In genomic region chr1:153959454-153959853, GRCh38 we compare ENCODE assay signal across 9 cellular contexts. TPM values are rescaled to one million over a fixed set of nuclear protein-coding genes. Genes with fewer than 3 reads are reported as not detected.
DNase-seq lines count a peak whose midpoint lies in the region; ATAC-seq and TF ChIP-seq lines count a peak whose summit lies in the region.
"Had no signal": no experiment of that assay in that cellular context is flagged by ENCODE, and none has a peak within 500 bp of the region (broad histone marks: within the 10 kb centered on the region; RNA-seq: fewer than 3 reads in every experiment).

No MANE protein-coding gene starts in this region.

- peaks cover 33% of the 10 kb centered on the region for H3K36me3 ChIP-seq in HUES48 (ENCODE audit: control insufficient read depth, insufficient read depth, low read length)

- H3K4me1 ChIP-seq in HUES48 (ENCODE audit: control insufficient read depth, insufficient read depth, low read length) = peaks cover 28% of the 10 kb centered on the region

- peaks cover 50% of the 10 kb centered on the region for H3K4me1 Mint-ChIP-seq in WTC11
- peaks cover 65% of the 10 kb centered on the region for H3K4me1 Mint-ChIP-seq in stimulated activated memory B cell treated with anti-CD40 and anti-IgM and Interleukin-4, amounts not matched to agents 10 μg/mL and 1 μg/mL and 100 μg/mL, for 72 hours

- H3K36me3 Mint-ChIP-seq in WTC11 = peaks cover 28% of the 10 kb centered on the region
- peaks cover 38% of the 10 kb centered on the region for H3K36me3 Mint-ChIP-seq in stimulated activated memory B cell treated with anti-CD40 and anti-IgM and Interleukin-4, amounts not matched to agents 10 μg/mL and 1 μg/mL and 100 μg/mL, for 72 hours

- peak overlapping the region; percentile 88 for H3K27ac Mint-ChIP-seq in WTC11
- peak overlapping the region; percentile 94 for H3K27ac Mint-ChIP-seq in stimulated activated memory B cell treated with anti-CD40 and anti-IgM and Interleukin-4, amounts not matched to agents 10 μg/mL and 1 μg/mL and 100 μg/mL, for 72 hours

- no peak for ATAC-seq in WTC11
- ATAC-seq in stimulated activated memory B cell treated with anti-CD40 and anti-IgM and Interleukin-4, amounts not matched to agents 10 μg/mL and 1 μg/mL and 100 μg/mL, for 72 hours = no peak
- ATAC-seq: pancreas had no signal

- no peaks in the 10 kb centered on the region for H3K9me3 Mint-ChIP-seq in WTC11
- H3K9me3 Mint-ChIP-seq in stimulated activated memory B cell treated with anti-CD40 and anti-IgM and Interleukin-4, amounts not matched to agents 10 μg/mL and 1 μg/mL and 100 μg/mL, for 72 hours = no peaks in the 10 kb centered on the region
- H3K9me3 Mint-ChIP-seq: activated naive CD4-positive, alpha-beta T cell treated with anti-CD3 and anti-CD28 coated beads, Interleukin-2, amount 50 U/mL, for 24 hours had no signal

- H3K27me3 Mint-ChIP-seq in WTC11 (ENCODE audit: low read depth) = no peaks in the 10 kb centered on the region
- no peaks in the 10 kb centered on the region for H3K27me3 Mint-ChIP-seq in stimulated activated memory B cell treated with anti-CD40 and anti-IgM and Interleukin-4, amounts not matched to agents 10 μg/mL and 1 μg/mL and 100 μg/mL, for 72 hours
- H3K27me3 Mint-ChIP-seq: activated naive CD4-positive, alpha-beta T cell treated with anti-CD3 and anti-CD28 coated beads, Interleukin-2, amount 50 U/mL, for 24 hours had no signal

- no peak overlapping the region for H3K9ac ChIP-seq in HUES48 (ENCODE audit: low read depth, low read length)

- CTCF ChIA-PET in WTC11 (lab: Charles Lee) = interaction anchor here (2.5 to 3.1 kb wide), 2 partner anchors 8 to 13 kb away, joined by 11 to 12 read pairs; partner anchors contain the start of genes CREB3L4 and DENND4B

- POLR2A ChIA-PET in WTC11 (lab: Charles Lee) = interaction anchor here (1.0 kb wide), 1 partner anchor 18 kb away, joined by 4 read pairs; the partner anchor contains the start of gene JTB

- in situ Hi-C loops in GM13976 (cut with MboI; ENCODE audit: low sequenced_read_pairs, unreplicated experiment) = no loop called here

- H3K9me3 ChIP-seq in HUES48 (ENCODE audit: control insufficient read depth, insufficient read depth, low read length) = no peaks in the 10 kb centered on the region
- H3K9me3 ChIP-seq: pancreas had no signal

- no peak for TF ChIP-seq CTCF in WTC11 (IDR thresholded peaks at IDR 0.05)
- no peak for TF ChIP-seq CTCF in GM13976 (IDR thresholded peaks at IDR 0.05; ENCODE audit: borderline replicate concordance, control extremely low read depth, extremely low read depth, insufficient read depth, missing control alignments)

- peak overlapping the region; percentile 94 for H3K4me3 Mint-ChIP-seq in WTC11
- peak overlapping the region; percentile 10 for H3K4me3 Mint-ChIP-seq in stimulated activated memory B cell treated with anti-CD40 and anti-IgM and Interleukin-4, amounts not matched to agents 10 μg/mL and 1 μg/mL and 100 μg/mL, for 72 hours

- H3K27ac ChIP-seq in HUES48 (ENCODE audit: low read depth, low read length) = peak overlapping the region; percentile 77
- peak overlapping the region; percentile 81 for H3K27ac ChIP-seq in layer of hippocampus (ENCODE audit: low read depth, low read length)

- no peak overlapping the region for H3K4me3 ChIP-seq in HUES48 (ENCODE audit: low read depth, low read length)

- DNase-seq in WTC11 (ENCODE audit: low spot score) = no peak
- DNase-seq in stimulated activated CD4-positive, alpha-beta T cell treated with anti-CD3 and anti-CD28 coated beads, Interleukin-4, amount 100 ng/mL, for 24 hours = no peak
- no peak for DNase-seq in GM13976 (ENCODE audit: low spot score)
- DNase-seq in COLO829 (ENCODE audit: low spot score) = no peak

- no peaks in the 10 kb centered on the region for H3K27me3 ChIP-seq in HUES48 (ENCODE audit: control insufficient read depth, insufficient read depth, low read length)
- no peaks in the 10 kb centered on the region for H3K27me3 ChIP-seq in layer of hippocampus (ENCODE audit: control insufficient read depth, insufficient read depth, low read length)
- H3K27me3 ChIP-seq: pancreas had no signal

TF ChIP-seq in WTC11, 78 proteins besides CTCF, POLR2A, EP300 and RAD21:
- TF ChIP-seq SP1 (CRISPR knock-in tag; conservative IDR thresholded peaks at IDR 0.05) (no peak), ARID4B (CRISPR knock-in tag; IDR thresholded peaks at IDR 0.05; ENCODE audit: borderline replicate concordance) (no peak), MLX (CRISPR knock-in tag; IDR thresholded peaks at IDR 0.05) (no peak), NFYB (CRISPR knock-in tag; conservative IDR thresholded peaks at IDR 0.05; ENCODE audit: low read depth) (no peak), MAX (CRISPR knock-in tag; IDR thresholded peaks at IDR 0.05) (no peak), FOXJ3 (CRISPR knock-in tag; IDR thresholded peaks at IDR 0.05; ENCODE audit: borderline replicate concordance) (no peak), GTF2I (CRISPR knock-in tag; conservative IDR thresholded peaks at IDR 0.05) (no peak), ATF2 (CRISPR knock-in tag; IDR thresholded peaks at IDR 0.05; ENCODE audit: borderline replicate concordance, low read depth) (no peak), JAZF1 (CRISPR knock-in tag; IDR thresholded peaks at IDR 0.05) (no peak), FOXK1 (CRISPR knock-in tag; IDR thresholded peaks at IDR 0.05) (no peak)

RNA-seq across cellular contexts. Expression of gene CRTC2, which starts 1.0 kb away (rescaled TPM):
- total RNA-seq in WTC11 (2021) = 34.7 to 43.7 TPM (median 38.1 TPM) in 3 replicates

RNA-seq across cellular contexts. Expression of gene SLC39A1, which starts 3.9 kb away (rescaled TPM):
- total RNA-seq in WTC11 (2021) = 185 to 204 TPM (median 193 TPM) in 3 replicates

RNA-seq across cellular contexts. Expression of gene CREB3L4, which starts 8.2 kb away (rescaled TPM):
- 33.1 to 35.2 TPM (median 34.6 TPM) in 3 replicates for total RNA-seq in WTC11 (2021)

RNA-seq across cellular contexts. Expression of gene DENND4B, which starts 12.9 kb away (rescaled TPM):
- 88.9 to 93.9 TPM (median 93.1 TPM) in 3 replicates for total RNA-seq in WTC11 (2021)

RNA-seq across cellular contexts. Expression of gene JTB, which starts 18.0 kb away (rescaled TPM):
- total RNA-seq in WTC11 (2021) = 88.8 to 90.6 TPM (median 90.3 TPM) in 3 replicates
